ENCODE assay signal across 8 cellular contexts in genomic region chr14:24398298-24398942, GRCh38. TPM values are rescaled to one million over a fixed set of nuclear protein-coding genes. Genes with fewer than 3 reads are reported as not detected.
DNase-seq lines count a peak whose midpoint lies in the region; ATAC-seq, FAIRE-seq and TF ChIP-seq lines count a peak whose summit lies in the region.

No MANE protein-coding gene starts in this region.

- intact Hi-C loops in left cardiac atrium (cut with DNase I) (no loop called here), psoas muscle (cut with DNase I) (no loop called here)

- H3K27me3 ChIP-seq in DOHH2 (ENCODE audit: control insufficient read depth, low read length): peaks cover 12% of the 10 kb centered on the region
- H3K27me3 ChIP-seq in WERI-Rb-1 (ENCODE audit: insufficient read depth, low read depth, severe bottlenecking): no peaks in the 10 kb centered on the region
- H3K27me3 ChIP-seq in psoas muscle (ENCODE audit: insufficient read depth in 3 of 3, low read length in 2 of 3): peaks cover 0 to 8% (median 5%) of the 10 kb centered on the region in 3 donors

- no peaks in the 10 kb centered on the region for H3K79me2 ChIP-seq in DOHH2 (ENCODE audit: control insufficient read depth, low read length)

- no peaks in the 10 kb centered on the region for H4K20me1 ChIP-seq in DOHH2 (ENCODE audit: control insufficient read depth, insufficient read depth, low read depth, low read length)

- peak; percentile 58 for DNase-seq in WERI-Rb-1
- peak; percentile 49 for DNase-seq in left cardiac atrium
- no peak for DNase-seq in psoas muscle
- no peak for DNase-seq in H54 (ENCODE audit: insufficient read length, low spot score)
- DNase-seq in GM12892 (ENCODE audit: insufficient read length): no peak

- no peaks in the 10 kb centered on the region for H3K9me2 ChIP-seq in DOHH2 (replicated peaks; ENCODE audit: control insufficient read depth, low read length)

- TF ChIP-seq CTCF in DOHH2 (IDR thresholded peaks at IDR 0.05; ENCODE audit: low read depth, low read length, poor library complexity, severe bottlenecking): no peak
- no peak for TF ChIP-seq CTCF in WERI-Rb-1 (IDR thresholded peaks at IDR 0.05; ENCODE audit: low read depth, low read length)
- TF ChIP-seq CTCF in psoas muscle (IDR thresholded peaks at IDR 0.05): no peak

- H3K4me2 ChIP-seq in DOHH2 (ENCODE audit: low read length): peak overlapping the region; percentile 76

- peak overlapping the region; percentile 63 for H3K4me3 ChIP-seq in DOHH2 (ENCODE audit: low read length)
- H3K4me3 ChIP-seq in WERI-Rb-1 (ENCODE audit: low read depth, low read length): peak overlapping the region; percentile 85
- peak overlapping the region; percentile 74 for H3K4me3 ChIP-seq in psoas muscle

- ATAC-seq in left cardiac atrium (peak; percentile 63 to 72), psoas muscle (peak in 1 of 4 donors; percentile 53), HG03135 (IDR thresholded peaks at IDR 0.05; ENCODE audit: unreplicated experiment) (no peak), GM18498 (IDR thresholded peaks at IDR 0.05; ENCODE audit: unreplicated experiment) (no peak)

- H3K27ac ChIP-seq in DOHH2 (ENCODE audit: low read depth, low read length): no peak overlapping the region
- peak overlapping the region; percentile 71 for H3K27ac ChIP-seq in WERI-Rb-1
- peak overlapping the region; percentile 25 for H3K27ac ChIP-seq in psoas muscle

- H3K9me3 ChIP-seq in DOHH2 (ENCODE audit: control insufficient read depth, insufficient read depth, low read length) (no peaks in the 10 kb centered on the region), WERI-Rb-1 (ENCODE audit: severe bottlenecking) (no peaks in the 10 kb centered on the region), psoas muscle (no peaks in the 10 kb centered on the region)

- no peaks in the 10 kb centered on the region for H3F3A ChIP-seq in DOHH2 (ENCODE audit: control insufficient read depth, insufficient read depth)

- 15 to 34% (median 18%) methylated on average over 10 to 18 of the region's 18 CpGs for WGBS in psoas muscle, 3 donors

- peaks cover 14% of the 10 kb centered on the region for H3K4me1 ChIP-seq in DOHH2 (ENCODE audit: control insufficient read depth, low read length)
- no peaks in the 10 kb centered on the region for H3K4me1 ChIP-seq in psoas muscle

- H3K36me3 ChIP-seq in DOHH2 (ENCODE audit: control insufficient read depth, low read length) (no peaks in the 10 kb centered on the region), WERI-Rb-1 (no peaks in the 10 kb centered on the region), psoas muscle (ENCODE audit: insufficient read depth in 1 of 2, low read depth in 1 of 2) (no peaks in the 10 kb centered on the region)

- FAIRE-seq in H54 (lab: Jason Lieb, UNC) (no peak), GM12892 (lab: Jason Lieb, UNC) (no peak)

- TF ChIP-seq POLR2A in H54 (IDR thresholded peaks at IDR 0.05; ENCODE audit: low read depth, low read length): no peak
- no peak for TF ChIP-seq POLR2A in GM12892 (IDR thresholded peaks at IDR 0.05; ENCODE audit: low read depth, low read length)

RNA-seq across cellular contexts. Expression of gene NYNRIN, which starts 0.4 kb away (rescaled TPM):
- total RNA-seq in left cardiac atrium: 10 to 100 TPM in 1 of 2 donors, 1 to 10 TPM in 1; 6.5 to 12.0 TPM
- 1 to 10 TPM; 2.1 to 8.0 (median 2.4) TPM for total RNA-seq in psoas muscle
- polyA plus RNA-seq in psoas muscle: 1 to 10 TPM; 1.1 to 1.5 (median 1.2) TPM
- not detected for polyA plus RNA-seq in GM12892 (2012; ENCODE audit: missing spikeins)

RNA-seq across cellular contexts. Expression of gene NFATC4, which starts 30.4 kb away (rescaled TPM):
- total RNA-seq in left cardiac atrium (10 to 100 TPM; 23.9 to 30.9 TPM), psoas muscle (10 to 100 TPM in 2 of 4 donors, 1 to 10 TPM in 2; 2.7 to 12.0 (median 7.8) TPM)
- 1 to 10 TPM; 5.5 to 7.9 (median 7.3) TPM for polyA plus RNA-seq in psoas muscle
- 1.8 TPM for polyA plus RNA-seq in GM12892 (2012; ENCODE audit: missing spikeins)

RNA-seq across cellular contexts. Expression of gene CBLN3, which starts 31.0 kb away (rescaled TPM):
- total RNA-seq in left cardiac atrium: 1 to 10 TPM; 2.2 to 2.5 TPM
- total RNA-seq in psoas muscle: 1 to 10 TPM in 1 of 4 donors, under 1 TPM in 3; 0.66 to 1.5 (median 0.76) TPM
- under 1 TPM; 0.38 to 0.78 (median 0.70) TPM for polyA plus RNA-seq in psoas muscle
- 5.4 TPM for polyA plus RNA-seq in GM12892 (2012; ENCODE audit: missing spikeins)

RNA-seq across cellular contexts. Expression of gene KHNYN, which starts 31.3 kb away (rescaled TPM):
- total RNA-seq in left cardiac atrium (10 to 100 TPM; 24.8 to 27.1 TPM), psoas muscle (10 to 100 TPM; 25.8 to 44.2 (median 41.3) TPM)
- polyA plus RNA-seq in psoas muscle: 10 to 100 TPM; 15.3 to 74.9 (median 35.9) TPM
- 21.5 TPM for polyA plus RNA-seq in GM12892 (2012; ENCODE audit: missing spikeins)

RNA-seq across cellular contexts. Expression of gene SDR39U1, which starts 44.2 kb away (rescaled TPM):
- 10 to 100 TPM; 72.0 to 78.8 TPM for total RNA-seq in left cardiac atrium
- 10 to 100 TPM; 55.7 to 75.2 (median 63.8) TPM for total RNA-seq in psoas muscle
- polyA plus RNA-seq in psoas muscle: 100 to 1,000 TPM in 1 of 3 donors, 10 to 100 TPM in 2; 62.9 to 110 (median 63.6) TPM
- polyA plus RNA-seq in GM12892 (2012; ENCODE audit: missing spikeins): 28.7 TPM

Comparison
In these comparisons a context has a peak if more than half of its experiments do, and no peak if none do; other contexts are left out.
1. DNase-seq: peak in WERI-Rb-1 (single experiment) and left cardiac atrium (single experiment); none in psoas muscle (0 of 2), H54 (single experiment) and GM12892 (single experiment).
2. ATAC-seq: peak in left cardiac atrium (2 of 2); none in HG03135 (single experiment) and GM18498 (single experiment).
3. Peak in every context shown above with its lines, with median percentiles within 50 percentile points of each other: H3K4me3 ChIP-seq.